Comparison of ENCODE assay signal across 1 cellular context in the genomic region with DNA sequence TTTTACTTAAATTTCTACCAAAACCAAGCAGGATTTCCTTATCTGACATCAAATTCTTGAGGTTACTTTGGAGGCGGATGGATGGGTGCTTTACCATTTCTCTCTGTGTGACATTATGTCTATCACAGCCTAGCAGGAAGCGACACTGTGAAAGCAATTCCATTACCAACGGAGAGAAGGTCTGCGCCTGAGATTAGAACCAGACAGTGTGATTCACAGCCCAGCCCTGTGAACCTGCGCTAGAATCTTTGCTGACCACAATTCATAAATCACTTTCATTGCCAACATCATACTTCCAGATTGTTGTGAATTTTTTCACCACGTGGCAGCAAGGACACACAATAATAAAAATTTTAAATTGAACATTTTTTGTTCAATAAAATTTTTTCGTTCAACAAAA.
TF ChIP-seq lines count a peak whose summit lies in the region.

No MANE protein-coding gene starts in this region.

TF ChIP-seq in GM23338, 12 proteins besides CTCF, POLR2A, EP300 and RAD21 (continued from another document):
- TF ChIP-seq ZNF462 (CRISPR knock-in tag; IDR thresholded peaks at IDR 0.05) = no peak
- no peak for TF ChIP-seq CREB1 (CRISPR knock-in tag; IDR thresholded peaks at IDR 0.05; ENCODE audit: low read depth)
